17 cellular contexts compared by ENCODE assay signal in genomic region chr4:94484818-94485217, GRCh38. TPM values are rescaled to one million over a fixed set of nuclear protein-coding genes. Genes with fewer than 3 reads are reported as not detected.
DNase-seq lines count a peak whose midpoint lies in the region; ATAC-seq, FAIRE-seq and TF ChIP-seq lines count a peak whose summit lies in the region.
"Had no signal": no experiment of that assay in that cellular context is flagged by ENCODE, and none has a peak within 500 bp of the region (broad histone marks: within the 10 kb centered on the region; RNA-seq: fewer than 3 reads in every experiment).

No MANE protein-coding gene starts in this region.

- in situ Hi-C loops in GM12878 (cut with MboI), result no loop called here

- peak overlapping the region; percentile 51 for H3K9ac ChIP-seq in HCT116 (ENCODE audit: low read length)
- no peak overlapping the region for H3K9ac ChIP-seq in GM12878 (ENCODE audit: control insufficient read depth, insufficient read depth, low read length)
- H3K9ac ChIP-seq in keratinocyte (ENCODE audit: control insufficient read depth, extremely low read depth, insufficient read depth, low read length), result no peak overlapping the region

- CTCF ChIA-PET in A549 (lab: Yijun Ruan, JAX) (interaction anchor here (1.1 kb wide), 1 partner anchor 13 kb away, joined by 3 read pairs; no protein-coding TSS in a partner anchor), HCT116 (lab: Charles Lee) (no interaction called here), GM12878 (lab: Yijun Ruan, JAX) (interaction anchor here (0.7 kb wide), 1 partner anchor 125 kb away, joined by 3 read pairs; no protein-coding TSS in a partner anchor)

- no peak overlapping the region for H3K27ac Mint-ChIP-seq in activated T-helper 2 cell treated with anti-CD3 and anti-CD28 coated beads, Interferon-gamma antibody, Interleukin-2, Interleukin-4, amounts not matched to agents 10 μg/mL and 5 μg/mL and 100 μg/mL, durations not matched to agents 14 hours and 24 hours and 36 hours
- H3K27ac Mint-ChIP-seq: GM23338 had no signal

- no peaks in the 10 kb centered on the region for H3K36me3 Mint-ChIP-seq in activated T-helper 2 cell treated with anti-CD3 and anti-CD28 coated beads, Interferon-gamma antibody, Interleukin-2, Interleukin-4, amounts not matched to agents 10 μg/mL and 5 μg/mL and 100 μg/mL, durations not matched to agents 14 hours and 24 hours and 36 hours (ENCODE audit: low read depth)

- POLR2A ChIA-PET in A549 (lab: Yijun Ruan, JAX), result no interaction called here
- POLR2A ChIA-PET in HCT116 (lab: Charles Lee), result no interaction called here
- POLR2A ChIA-PET in GM12878 (lab: Charles Lee), result interaction anchor here (1.3 kb wide), 1 partner anchor 10 kb away, joined by 3 read pairs; no protein-coding TSS in a partner anchor

- no peaks in the 10 kb centered on the region for H3K9me3 Mint-ChIP-seq in activated T-helper 2 cell treated with anti-CD3 and anti-CD28 coated beads, Interferon-gamma antibody, Interleukin-2, Interleukin-4, amounts not matched to agents 10 μg/mL and 5 μg/mL and 100 μg/mL, durations not matched to agents 14 hours and 24 hours and 36 hours
- H3K9me3 Mint-ChIP-seq: GM23338 had no signal

- no peak overlapping the region for H3K4me3 ChIP-seq in A549
- peak overlapping the region in 1 of 2 experiments; percentile 35; a peak in 2 of 4 replicates for H3K4me3 ChIP-seq in HCT116 (replicated peaks in 1 of 2; ENCODE audit: low read depth in 1 of 2, low read length in 2 of 2)
- H3K4me3 ChIP-seq in GM12878, result no peak overlapping the region
- no peak overlapping the region for H3K4me3 ChIP-seq in keratinocyte (ENCODE audit: control insufficient read depth in 2 of 3, extremely low read depth in 1 of 3, insufficient read depth in 2 of 3, low read depth in 1 of 3, low read length in 3 of 3)
- H3K4me3 ChIP-seq: GM23338, PC-9 had no signal

- FAIRE-seq in A549 (lab: Jason Lieb, UNC), result no peak
- no peak for FAIRE-seq in GM12878 (lab: Jason Lieb, UNC)
- no peak for FAIRE-seq in keratinocyte (lab: Jason Lieb, UNC)

- H3K9me3 ChIP-seq in A549 (no peaks in the 10 kb centered on the region), HCT116 (ENCODE audit: control insufficient read depth in 1 of 2, insufficient read depth in 1 of 2, low read depth in 1 of 2, low read length in 2 of 2) (no peaks in the 10 kb centered on the region), GM12878 (replicated peaks; ENCODE audit: control insufficient read depth, insufficient read depth, low read length) (no peaks in the 10 kb centered on the region; the same call in 2 of the 3 replicates), keratinocyte (ENCODE audit: control insufficient read depth, low read depth, low read length) (no peaks in the 10 kb centered on the region)

- TF ChIP-seq POLR2A in A549 (IDR thresholded peaks at IDR 0.05; ENCODE audit: low read length) (no peak), HCT116 (IDR thresholded peaks at IDR 0.05; ENCODE audit: borderline replicate concordance, extremely low read depth, insufficient read depth, insufficient read length) (no peak), GM12878 (IDR thresholded peaks at IDR 0.05; ENCODE audit: low read depth, low read length) (no peak)

- peaks cover 3% of the 10 kb centered on the region for H3K9me1 ChIP-seq in keratinocyte (ENCODE audit: control insufficient read depth, extremely low read depth, insufficient read depth, low read length)

- no peaks in the 10 kb centered on the region for H3K36me3 ChIP-seq in HCT116 (ENCODE audit: control insufficient read depth in 1 of 2, insufficient read depth in 2 of 2, low read length in 2 of 2)
- H3K36me3 ChIP-seq in GM12878 (ENCODE audit: control insufficient read depth in 2 of 2, insufficient read depth in 2 of 2, low read length in 1 of 2), result no peaks in the 10 kb centered on the region; a peak in 1 of 4 replicates
- H3K36me3 ChIP-seq in keratinocyte (ENCODE audit: control insufficient read depth in 2 of 2, extremely low read depth in 1 of 2, insufficient read depth in 2 of 2, low read length in 2 of 2), result peaks cover 0 to 8% of the 10 kb centered on the region in 2 experiments

- no TSS peak for BruUV-seq in HCT116 (replicated peaks; lab: Mats Ljungman, UMichigan)
- BruUV-seq in GM12878 (replicated peaks; lab: Mats Ljungman, UMichigan), result no TSS peak

- TF ChIP-seq CTCF in A549 (IDR thresholded peaks at IDR 0.05), result no peak
- no peak for TF ChIP-seq CTCF in HCT116 (IDR thresholded peaks at IDR 0.05 in 2 of 3, conservative IDR thresholded peaks at IDR 0.05 in 1 of 3; ENCODE audit: borderline replicate concordance in 1 of 3, insufficient read depth in 1 of 3, low read depth in 2 of 3, low read length in 2 of 3)
- no peak for TF ChIP-seq CTCF in GM12878 (IDR thresholded peaks at IDR 0.05 in 2 of 3, conservative IDR thresholded peaks at IDR 0.05 in 1 of 3; ENCODE audit: control insufficient read depth in 2 of 3, extremely low read depth in 1 of 3, insufficient read depth in 1 of 3, low read depth in 3 of 3, low read length in 3 of 3)
- TF ChIP-seq CTCF in keratinocyte (optimal IDR thresholded peaks at IDR 0.05 in 1 of 3, IDR thresholded peaks at IDR 0.05 in 1 of 3, conservative IDR thresholded peaks at IDR 0.05 in 1 of 3; ENCODE audit: extremely low read depth in 1 of 3, insufficient read depth in 2 of 3, low read length in 3 of 3), result no peak

- dilution Hi-C loops in keratinocyte (cut with MboI; ENCODE audit: extremely low pct_ligation_motif_present, low sequenced_read_pairs), result no loop called here

- no peak for TF ChIP-seq EP300 in A549 (IDR thresholded peaks at IDR 0.05)
- TF ChIP-seq EP300 in GM12878 (IDR thresholded peaks at IDR 0.05; ENCODE audit: borderline replicate concordance in 1 of 2, control insufficient read depth in 1 of 2, low read depth in 2 of 2, low read length in 2 of 2), result no peak

- no peaks in the 10 kb centered on the region for H3K9me2 ChIP-seq in HCT116 (ENCODE audit: insufficient read depth)

- no peak for ATAC-seq in A549
- ATAC-seq in HCT116, result peak; percentile 15
- ATAC-seq in GM12878, result peak; percentile 26; the same call in 1 of the 3 replicates
- ATAC-seq: GM23338 had no signal

- H3K4me1 ChIP-seq in A549 (peaks cover 87% of the 10 kb centered on the region), HCT116 (ENCODE audit: control insufficient read depth in 1 of 2, insufficient read depth in 2 of 2, low read length in 2 of 2) (peaks cover 51 to 60% of the 10 kb centered on the region in 2 experiments), GM12878 (ENCODE audit: control insufficient read depth, insufficient read depth, low read length) (no peaks in the 10 kb centered on the region), keratinocyte (ENCODE audit: control insufficient read depth, extremely low read depth, insufficient read depth, low read length) (peaks cover 33% of the 10 kb centered on the region)

- H3K27me3 ChIP-seq in HCT116 (ENCODE audit: insufficient read depth, low read length) (no peaks in the 10 kb centered on the region), GM12878 (replicated peaks in 1 of 2; ENCODE audit: control insufficient read depth in 2 of 2, insufficient read depth in 2 of 2, low read length in 1 of 2) (no peaks in the 10 kb centered on the region), keratinocyte (ENCODE audit: control insufficient read depth, extremely low read depth, insufficient read depth, low read length) (no peaks in the 10 kb centered on the region)

- H2AFZ ChIP-seq in HCT116 (ENCODE audit: low read depth, low read length, poor library complexity, severe bottlenecking), result peak overlapping the region; percentile 32
- H2AFZ ChIP-seq in GM12878 (ENCODE audit: control insufficient read depth, low read depth, low read length), result no peak overlapping the region
- no peak overlapping the region for H2AFZ ChIP-seq in keratinocyte (ENCODE audit: control insufficient read depth, low read length)
- H2AFZ ChIP-seq: GM23338, PC-9 had no signal

- SMC1A ChIA-PET in GM12878 (lab: Charles Lee; ENCODE audit: uncharacterized antibody, unreplicated experiment), result interaction anchor here (1.1 to 1.6 kb wide), 3 partner anchors 32 to 91 kb away, joined by 3 to 6 read pairs (median 3); no protein-coding TSS in a partner anchor

- H3K4me2 ChIP-seq in A549, result peak overlapping the region; percentile 67; the same call in 2 of the 3 replicates
- H3K4me2 ChIP-seq in HCT116 (ENCODE audit: low read length), result peak overlapping the region; percentile 68
- no peak overlapping the region for H3K4me2 ChIP-seq in GM12878 (ENCODE audit: control insufficient read depth, insufficient read depth)
- H3K4me2 ChIP-seq in keratinocyte (ENCODE audit: control insufficient read depth, extremely low read depth, insufficient read depth, low read depth, low read length), result no peak overlapping the region
- H3K4me2 ChIP-seq: GM23338, PC-9 had no signal

- intact Hi-C loops in HCT116 (cut with micrococcal nuclease) (no loop called here), GM12878 (cut with micrococcal nuclease; ENCODE audit: unreplicated experiment) (no loop called here)
- intact Hi-C loops in activated T-helper 2 cell treated with anti-CD3 and anti-CD28 coated beads, Interferon-gamma antibody, Interleukin-2, Interleukin-4, amounts not matched to agents 10 μg/mL and 5 μg/mL and 100 μg/mL, durations not matched to agents 14 hours and 24 hours and 36 hours (cut with micrococcal nuclease), result no loop called here

- RAD21 ChIA-PET in HCT116 (lab: Charles Lee; ENCODE audit: low non-redundant PET in 1 of 2, low total read pairs in 2 of 2, uncharacterized antibody in 2 of 2, unreplicated experiment in 2 of 2), result no interaction called here
- RAD21 ChIA-PET in GM12878 (lab: Charles Lee; ENCODE audit: unreplicated experiment), result no interaction called here

- peak overlapping the region in 1 of 2 experiments; percentile 76; a peak in 2 of 6 replicates for H3K27ac ChIP-seq in A549
- H3K27ac ChIP-seq in HCT116 (ENCODE audit: low read depth, low read length), result peak overlapping the region; percentile 72; the same call in 1 of the 2 replicates
- no peak overlapping the region for H3K27ac ChIP-seq in GM12878 (ENCODE audit: control insufficient read depth, insufficient read depth)
- H3K27ac ChIP-seq in keratinocyte (ENCODE audit: control insufficient read depth, insufficient read depth, low read length), result peak overlapping the region; percentile 1
- H3K27ac ChIP-seq: PC-9 had no signal

- no peak for DNase-seq in A549 (ENCODE audit: low read depth in 1 of 2, low spot score in 1 of 2)
- DNase-seq in HCT116 (ENCODE audit: low read depth, low spot score), result no peak
- no peak for DNase-seq in GM12878 (ENCODE audit: low read depth, low spot score)
- no peak for DNase-seq in keratinocyte (ENCODE audit: low read depth, low spot score)
- no peak for DNase-seq in activated T-helper 2 cell treated with anti-CD3 and anti-CD28 coated beads, Interferon-gamma antibody, Interleukin-2, Interleukin-4, amounts not matched to agents 10 μg/mL and 5 μg/mL and 100 μg/mL, durations not matched to agents 14 hours and 24 hours and 36 hours (ENCODE audit: low spot score)
- no peak for DNase-seq in ureter (ENCODE audit: low spot score)
- DNase-seq in AG20443 (ENCODE audit: low spot score), result no peak
- no peak for DNase-seq in activated T-cell treated with anti-CD3 and anti-CD28 coated beads for 4 hours
- DNase-seq: C1 segment of cervical spinal cord, DMS79 treated with DMSO at 0.1 percent for 48 hours, KG1, NCI-H1417 treated with DMSO at 0.1 percent for 48 hours, NCI-H1930, NCI-H524, NCI-H82 had no signal

- peaks cover 6% of the 10 kb centered on the region for H3K4me1 Mint-ChIP-seq in activated T-helper 2 cell treated with anti-CD3 and anti-CD28 coated beads, Interferon-gamma antibody, Interleukin-2, Interleukin-4, amounts not matched to agents 10 μg/mL and 5 μg/mL and 100 μg/mL, durations not matched to agents 14 hours and 24 hours and 36 hours (ENCODE audit: low read depth)

- no peaks in the 10 kb centered on the region for H4K20me1 ChIP-seq in HCT116 (ENCODE audit: insufficient read depth)
- no peaks in the 10 kb centered on the region for H4K20me1 ChIP-seq in GM12878 (ENCODE audit: control insufficient read depth, insufficient read depth)
- H4K20me1 ChIP-seq in keratinocyte (ENCODE audit: control insufficient read depth, extremely low read depth, insufficient read depth, low read length), result no peaks in the 10 kb centered on the region

- H3K27me3 Mint-ChIP-seq in activated T-helper 2 cell treated with anti-CD3 and anti-CD28 coated beads, Interferon-gamma antibody, Interleukin-2, Interleukin-4, amounts not matched to agents 10 μg/mL and 5 μg/mL and 100 μg/mL, durations not matched to agents 14 hours and 24 hours and 36 hours (ENCODE audit: low read depth), result no peaks in the 10 kb centered on the region

- H3K79me2 ChIP-seq in HCT116 (ENCODE audit: insufficient read depth, low read length) (peaks cover 71% of the 10 kb centered on the region), GM12878 (ENCODE audit: control insufficient read depth, insufficient read depth, low read length) (no peaks in the 10 kb centered on the region), keratinocyte (ENCODE audit: control insufficient read depth, insufficient read depth, low read length) (peaks cover 58% of the 10 kb centered on the region)

- no peak overlapping the region for H3K4me3 Mint-ChIP-seq in activated T-helper 2 cell treated with anti-CD3 and anti-CD28 coated beads, Interferon-gamma antibody, Interleukin-2, Interleukin-4, amounts not matched to agents 10 μg/mL and 5 μg/mL and 100 μg/mL, durations not matched to agents 14 hours and 24 hours and 36 hours (ENCODE audit: low read depth)
- H3K4me3 Mint-ChIP-seq: GM23338 had no signal

- no peak for TF ChIP-seq RAD21 in A549 (conservative IDR thresholded peaks at IDR 0.05 in 1 of 2, IDR thresholded peaks at IDR 0.05 in 1 of 2)
- TF ChIP-seq RAD21 in HCT116 (IDR thresholded peaks at IDR 0.05; ENCODE audit: low read depth), result no peak
- TF ChIP-seq RAD21 in GM12878 (IDR thresholded peaks at IDR 0.05; ENCODE audit: insufficient read depth, low read depth, low read length), result no peak

- WGBS in A549 (ENCODE audit: missing lambda C conversion rate), result 71% methylated on average over 2 of the region's 2 CpGs
- 50% methylated on average over 2 of the region's 2 CpGs for WGBS in GM12878 (ENCODE audit: insufficient coverage, insufficient replicate concordance, low lambda C conversion rate, missing lambda C conversion rate)

RNA-seq across cellular contexts. Expression of gene PDLIM5, which starts 33.1 kb away (rescaled TPM):
- polyA plus RNA-seq in A549 (2011; rRNA removed) (199 and 242 TPM in 2 replicates), A549 (2017; fragmentation: RNase III; extraction: RNeasy Plus Mini Kit Qiagen cat#74134 plus additional on column Dnase treatment) (43.9 to 54.2 TPM (median 48.2 TPM) in 3 replicates), GM12878 (2011; rRNA removed) (41.7 and 52.9 TPM in 2 replicates), GM12878 (2014; fragmentation: Illumina TruSeq; extraction: Trizol) (11.0 and 23.1 TPM in 2 replicates), GM12878 (2014; fragmentation: Nextera tagmentation; extraction: Ambion mirVana) (10 to 100 TPM in 1 of 2 experiments, 1 to 10 TPM in 1; 10.0 to 15.2 TPM), GM12878 (2014; rRNA removed) (11.8 and 13.7 TPM in 2 replicates), GM12878 (2016; fragmentation: Nextera tagmentation; extraction: Ambion mirVana) (10 to 100 TPM; 25.5 to 25.7 TPM), keratinocyte (112 to 123 TPM (median 121 TPM) in 3 replicates)
- 49.8 and 61.2 TPM in 2 replicates for polyA plus RNA-seq in A549 (2012; cell fraction: cytosol; rRNA removed)
- polyA plus RNA-seq in A549 (2012; cell fraction: nucleus; rRNA removed), result 46.5 and 53.3 TPM in 2 replicates
- polyA minus RNA-seq in A549 (2011; rRNA and poly(A)+ RNA removed), result 282 and 319 TPM in 2 replicates
- total RNA-seq in HCT116 (2021; ENCODE audit: unreplicated experiment) (130 TPM), GM12878 (2014; rRNA removed) (18.5 and 22.1 TPM in 2 replicates), GM12878 (2014; rRNA removed; fragmentation: Illumina TruSeq; extraction: Trizol) (16.1 and 17.4 TPM in 2 replicates), GM12878 (2021) (21.7 and 23.0 TPM in 2 replicates), ureter (210 TPM)
- 43.9 and 49.0 TPM in 2 replicates for polyA plus RNA-seq in HCT116 (2012)
- 187 and 218 TPM in 2 replicates for total RNA-seq in GM12878 (2013; cell fraction: nucleolus; rRNA removed)
- 11.4 TPM for polyA plus RNA-seq in GM12878 (2011; ENCODE audit: low read depth)
- 55.5 and 59.5 TPM in 2 replicates for polyA plus RNA-seq in GM12878 (2011; cell fraction: cytosol; rRNA removed)
- 29.4 and 31.0 TPM in 2 replicates for polyA plus RNA-seq in GM12878 (2011; cell fraction: nucleus; rRNA removed)
- polyA plus RNA-seq in GM12878 (2012), result 8.7 and 13.9 TPM in 2 replicates
- polyA minus RNA-seq in GM12878 (2011; rRNA and poly(A)+ RNA removed), result 135 and 169 TPM in 2 replicates
- polyA minus RNA-seq in GM12878 (2011; cell fraction: cytosol; rRNA and poly(A)+ RNA removed), result 20.6 and 21.4 TPM in 2 replicates
- polyA minus RNA-seq in GM12878 (2011; cell fraction: nucleus; rRNA and poly(A)+ RNA removed), result 84.3 and 172 TPM in 2 replicates
- polyA plus RNA-seq in keratinocyte (2011; ENCODE audit: low read depth), result 70.2 TPM
- polyA plus RNA-seq in keratinocyte (2011; cell fraction: cytosol; rRNA removed), result 86.5 and 117 TPM in 2 replicates
- 138 and 152 TPM in 2 replicates for polyA plus RNA-seq in keratinocyte (2011; cell fraction: nucleus; rRNA removed)
- polyA plus RNA-seq in keratinocyte (2012; ENCODE audit: low replicate concordance), result 42.5 and 63.4 TPM in 2 replicates
- 185 to 420 TPM (median 373 TPM) in 3 replicates for polyA minus RNA-seq in keratinocyte
- 88.2 TPM for polyA minus RNA-seq in keratinocyte (2011; cell fraction: cytosol; rRNA and poly(A)+ RNA removed)
- 164 and 306 TPM in 2 replicates for polyA minus RNA-seq in keratinocyte (2011; cell fraction: nucleus; rRNA and poly(A)+ RNA removed)
- total RNA-seq in activated T-helper 2 cell treated with anti-CD3 and anti-CD28 coated beads, Interferon-gamma antibody, Interleukin-2, Interleukin-4, amounts not matched to agents 10 μg/mL and 5 μg/mL and 100 μg/mL, durations not matched to agents 14 hours and 24 hours and 36 hours, result 24.2 and 25.1 TPM in 2 replicates

Comparison
In these comparisons a context has a peak if more than half of its experiments do, and no peak if none do; other contexts are left out.
1. ATAC-seq: peak in HCT116 (single experiment) and GM12878 (single experiment); none in A549 (0 of 2).
2. H3K4me2 ChIP-seq: peak in A549 (single experiment) and HCT116 (single experiment); none in GM12878 (single experiment) and keratinocyte (single experiment).
3. Of the 24 proteins assayed by ChIP-seq in both GM12878 and A549: peak only in GM12878: none; only in A549: none; in both: USF2; in neither: 22; mixed calls (peak in some experiments, not most) for 1.